14 cellular contexts compared by ENCODE assay signal in genomic region chr2:55054476-55054875, GRCh38. TPM values are rescaled to one million over a fixed set of nuclear protein-coding genes. Genes with fewer than 3 reads are reported as not detected.
A peak's percentile ranks its signal among the peaks of the same experiment; 100 is the strongest.
DNase-seq lines count a peak whose midpoint lies in the region; ATAC-seq and TF ChIP-seq lines count a peak whose summit lies in the region.
"Had no signal": no experiment of that assay in that cellular context is flagged by ENCODE, and none has a peak within 500 bp of the region (broad histone marks: within the 10 kb centered on the region; RNA-seq: fewer than 3 reads in every experiment).

No MANE protein-coding gene starts in this region.

- H3K4ac ChIP-seq in mesenchymal stem cell (ENCODE audit: low read depth in 1 of 2, low read length in 2 of 2) = no peak overlapping the region

- H3K9me3 ChIP-seq in mesenchymal stem cell (ENCODE audit: control insufficient read depth, low read length) = peaks cover 9% of the 10 kb centered on the region
- no peaks in the 10 kb centered on the region for H3K9me3 ChIP-seq in upper lobe of right lung
- H3K9me3 ChIP-seq: thoracic aorta had no signal

- peak overlapping the region in 1 of 2 experiments; percentile 89 for H2BK12ac ChIP-seq in mesenchymal stem cell (ENCODE audit: low read length in 2 of 2)

- H2BK15ac ChIP-seq in mesenchymal stem cell (ENCODE audit: low read depth, poor library complexity, severe bottlenecking) = no peak overlapping the region

- H3K4me1 ChIP-seq in mesenchymal stem cell (ENCODE audit: control insufficient read depth, insufficient read depth, low read depth, low read length) (peaks cover 3% of the 10 kb centered on the region), upper lobe of right lung (peaks cover 16% of the 10 kb centered on the region)

- peak; percentile 28 for DNase-seq in activated CD4-positive, alpha-beta T cell treated with anti-CD3 and anti-CD28 coated beads for 48 hours
- DNase-seq in activated CD4-positive, alpha-beta T cell treated with anti-CD3 and anti-CD28 coated beads, Interleukin-2, amount 50 U/mL, for 1 hour = no peak
- DNase-seq in mesenchymal stem cell (no peak), SKM-1 (lab: John Stamatoyannopoulos, UW; ENCODE audit: unreplicated experiment) (no peak), brain microvascular endothelial cell (no peak), upper lobe of right lung (no peak)
- DNase-seq: ACHN; foreskin melanocyte; NCI-H82; stimulated activated CD4-positive, alpha-beta T cell treated with anti-CD3 and anti-CD28 coated beads, Interleukin-12 subunit alpha, Interleukin-12 subunit beta, amount 100 ng/mL, for 4 hours had no signal

- ATAC-seq in GM21717 (IDR thresholded peaks at IDR 0.05; ENCODE audit: unreplicated experiment) = peak; percentile 17
- peak; percentile 21 for ATAC-seq in HG03521 (IDR thresholded peaks at IDR 0.05; ENCODE audit: unreplicated experiment)
- no peak for ATAC-seq in upper lobe of right lung

- no peak overlapping the region for H4K91ac ChIP-seq in mesenchymal stem cell (ENCODE audit: low read length)

- H3K4me3 ChIP-seq in mesenchymal stem cell (ENCODE audit: insufficient read depth in 1 of 2, low read depth in 1 of 2, low read length in 2 of 2) (no peak overlapping the region), brain microvascular endothelial cell (ENCODE audit: low read depth, low read length) (no peak overlapping the region), upper lobe of right lung (no peak overlapping the region)
- H3K4me3 ChIP-seq: thoracic aorta had no signal

- H3K36me3 ChIP-seq in mesenchymal stem cell (ENCODE audit: control insufficient read depth in 1 of 2, insufficient read depth in 2 of 2, low read depth in 1 of 2, low read length in 2 of 2) (no peaks in the 10 kb centered on the region), brain microvascular endothelial cell (replicated peaks) (no peaks in the 10 kb centered on the region), upper lobe of right lung (no peaks in the 10 kb centered on the region)
- H3K36me3 ChIP-seq: thoracic aorta had no signal

- no peak overlapping the region for H3K27ac ChIP-seq in mesenchymal stem cell (ENCODE audit: low read length, poor library complexity, severe bottlenecking)
- H3K27ac ChIP-seq in brain microvascular endothelial cell = no peak overlapping the region
- H3K27ac ChIP-seq in upper lobe of right lung = no peak overlapping the region
- H3K27ac ChIP-seq: thoracic aorta, VCaP had no signal

- H3K23ac ChIP-seq in mesenchymal stem cell (ENCODE audit: low read length in 2 of 2) = no peak overlapping the region

- TF ChIP-seq CTCF in brain microvascular endothelial cell (IDR thresholded peaks at IDR 0.05; ENCODE audit: low read depth, low read length, missing control alignments) (no peak), upper lobe of right lung (IDR thresholded peaks at IDR 0.05) (no peak)

- no peak overlapping the region for H3K14ac ChIP-seq in mesenchymal stem cell (ENCODE audit: low read length in 2 of 2)

- H4K8ac ChIP-seq in mesenchymal stem cell (ENCODE audit: low read length) = no peak overlapping the region

- H3K9ac ChIP-seq in mesenchymal stem cell (ENCODE audit: low read length) = no peak overlapping the region

- H3K18ac ChIP-seq in mesenchymal stem cell (ENCODE audit: low read depth in 1 of 2, low read length in 2 of 2) = no peak overlapping the region

- H2BK5ac ChIP-seq in mesenchymal stem cell (ENCODE audit: low read depth, low read length, poor library complexity, severe bottlenecking) = no peak overlapping the region

- in situ Hi-C loops in brain microvascular endothelial cell (cut with HindIII; ENCODE audit: low pct_ligation_motif_present, low sequenced_read_pairs) = no loop called here

- peaks cover 3% of the 10 kb centered on the region for H3K79me1 ChIP-seq in mesenchymal stem cell (replicated peaks; ENCODE audit: low read length, poor library complexity, severe bottlenecking)

- no peak overlapping the region for H2AFZ ChIP-seq in mesenchymal stem cell (ENCODE audit: low read depth, low read length)

- H2BK120ac ChIP-seq in mesenchymal stem cell (ENCODE audit: low read depth, low read length) = no peak overlapping the region

- H2AK5ac ChIP-seq in mesenchymal stem cell (ENCODE audit: low read length, severe bottlenecking) = peak overlapping the region; percentile 4

- H3K4me2 ChIP-seq in mesenchymal stem cell (ENCODE audit: low read length, poor library complexity, severe bottlenecking) = no peak overlapping the region

- intact Hi-C loops in upper lobe of right lung (cut with DNase I) = no loop called here

- H3K27me3 ChIP-seq in mesenchymal stem cell (ENCODE audit: control insufficient read depth in 1 of 2, insufficient read depth in 1 of 2, low read length in 2 of 2) = no peaks in the 10 kb centered on the region
- H3K27me3 ChIP-seq in brain microvascular endothelial cell (replicated peaks) = no peaks in the 10 kb centered on the region
- no peaks in the 10 kb centered on the region for H3K27me3 ChIP-seq in upper lobe of right lung

- WGBS in mesenchymal stem cell = 98% methylated on average over 3 of the region's 5 CpGs

RNA-seq across cellular contexts. Expression of gene RTN4, which starts 4.2 kb away (rescaled TPM):
- polyA plus RNA-seq in mesenchymal stem cell (2013, experiment 1 of 2) = 977 TPM
- polyA plus RNA-seq in mesenchymal stem cell (2013, experiment 2 of 2) = 1,026 TPM
- total RNA-seq in upper lobe of right lung = 275 TPM
